Comparison of ENCODE assay signal across 8 cellular contexts in the genomic region with DNA sequence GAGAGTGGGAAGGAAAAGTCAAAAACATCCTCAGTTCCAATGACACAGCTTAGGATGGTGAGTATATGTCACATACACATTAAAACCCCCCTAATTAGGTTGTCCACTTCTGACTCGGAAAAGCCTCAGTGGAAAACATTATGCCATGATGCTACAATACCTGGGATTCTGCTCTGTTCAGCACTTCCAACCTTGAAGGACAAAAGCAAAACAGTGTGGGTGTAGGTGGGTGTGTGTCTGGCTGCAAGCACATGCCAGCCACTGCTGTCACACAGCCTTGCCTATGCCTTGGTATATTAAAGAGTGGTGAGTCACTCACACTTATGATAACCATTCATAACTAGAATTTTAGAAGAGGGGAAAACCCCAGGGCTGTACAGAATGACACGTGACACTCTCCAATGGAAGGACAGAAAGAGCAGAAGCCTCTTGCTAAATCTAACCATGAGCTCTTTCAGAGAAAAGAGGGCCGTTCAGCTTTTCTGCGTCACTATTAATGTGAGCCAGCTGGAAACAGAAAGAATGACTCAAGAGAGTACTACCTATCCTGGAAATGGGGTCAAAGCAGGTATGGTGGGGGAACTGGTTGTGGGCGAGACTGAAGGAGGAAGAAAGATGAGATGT.
DNase-seq lines count a peak whose midpoint lies in the region; ATAC-seq and TF ChIP-seq lines count a peak whose summit lies in the region.

No MANE protein-coding gene starts in this region.

- H3K27me3 ChIP-seq in neutrophil (no peaks in the 10 kb centered on the region), gastroesophageal sphincter (no peaks in the 10 kb centered on the region)

- H3K4me1 ChIP-seq in neutrophil (ENCODE audit: control insufficient read depth in 1 of 2, insufficient read depth in 1 of 2, low read depth in 1 of 2, low read length in 1 of 2), result peaks cover 15 to 31% of the 10 kb centered on the region in 2 experiments
- no peaks in the 10 kb centered on the region for H3K4me1 ChIP-seq in gastroesophageal sphincter

- TF ChIP-seq CTCF in neutrophil (IDR thresholded peaks at IDR 0.05) (no peak), gastroesophageal sphincter (IDR thresholded peaks at IDR 0.05) (no peak), foreskin fibroblast (IDR thresholded peaks at IDR 0.05; ENCODE audit: low read depth, low read length) (no peak)

- no peak overlapping the region for H3K4me3 ChIP-seq in neutrophil (ENCODE audit: low read depth in 1 of 2, low read length in 1 of 2)
- no peak overlapping the region for H3K4me3 ChIP-seq in gastroesophageal sphincter
- no peak overlapping the region for H3K4me3 ChIP-seq in foreskin fibroblast (ENCODE audit: low read depth in 1 of 2, low read length in 2 of 2)

- WGBS in gastroesophageal sphincter (ENCODE audit: low coverage in 1 of 2), 2 donors, result 70 to 84% methylated on average over 3 to 4 of the region's 5 CpGs

- no peak for TF ChIP-seq POLR2A in gastroesophageal sphincter (IDR thresholded peaks at IDR 0.05)

- ATAC-seq in HG03066 (IDR thresholded peaks at IDR 0.05; ENCODE audit: low read depth, unreplicated experiment) (peak; percentile 86), gastroesophageal sphincter (no peak)

- H3K27ac ChIP-seq in neutrophil (peak overlapping the region; percentile 78), gastroesophageal sphincter (no peak overlapping the region)

- H3K36me3 ChIP-seq in neutrophil, result no peaks in the 10 kb centered on the region
- no peaks in the 10 kb centered on the region for H3K36me3 ChIP-seq in gastroesophageal sphincter

- no peaks in the 10 kb centered on the region for H3K9me3 ChIP-seq in neutrophil
- H3K9me3 ChIP-seq in gastroesophageal sphincter, result peaks cover 0 to 45% (median 0%) of the 10 kb centered on the region in 3 donors

- no peak for TF ChIP-seq EP300 in gastroesophageal sphincter (IDR thresholded peaks at IDR 0.05)

- peak; percentile 45 to 46 for DNase-seq in activated CD4-positive, alpha-beta T cell treated with anti-CD3 and anti-CD28 coated beads for 24 hours (ENCODE audit: low read depth in 2 of 2)
- DNase-seq in activated CD4-positive, alpha-beta T cell treated with anti-CD3 and anti-CD28 coated beads for 1 hour, result no peak
- peak; percentile 59 to 71 for DNase-seq in activated CD4-positive, alpha-beta T cell treated with anti-CD3 and anti-CD28 coated beads, Interleukin-2, amount 50 U/mL, for 48 hours
- DNase-seq in foreskin fibroblast (no peak), KG1 (lab: John Stamatoyannopoulos, UW) (no peak)

Comparison
In these comparisons a context has a peak if more than half of its experiments do, and no peak if none do; other contexts are left out.
1. DNase-seq: peak in activated CD4-positive, alpha-beta T cell treated with anti-CD3 and anti-CD28 coated beads for 24 hours (2 of 2) and activated CD4-positive, alpha-beta T cell treated with anti-CD3 and anti-CD28 coated beads, Interleukin-2, amount 50 U/mL, for 48 hours (2 of 2); none in activated CD4-positive, alpha-beta T cell treated with anti-CD3 and anti-CD28 coated beads for 1 hour (single experiment), foreskin fibroblast (0 of 2) and KG1 (single experiment).